1 cellular context compared by ENCODE assay signal in genomic region chr20:661474-662288, GRCh38.
TF ChIP-seq lines count a peak whose summit lies in the region.

No MANE protein-coding gene starts in this region.

TF ChIP-seq in GM23338, 12 proteins besides CTCF, POLR2A, EP300 and RAD21 (continued from another document):
- TF ChIP-seq ZNF462 (CRISPR knock-in tag; IDR thresholded peaks at IDR 0.05) (no peak), STAT1 (IDR thresholded peaks at IDR 0.05; ENCODE audit: unreplicated experiment) (no peak), ZNF114 (CRISPR knock-in tag; IDR thresholded peaks at IDR 0.05) (no peak)
